Comparison of ENCODE assay signal across 14 cellular contexts in the genomic region with DNA sequence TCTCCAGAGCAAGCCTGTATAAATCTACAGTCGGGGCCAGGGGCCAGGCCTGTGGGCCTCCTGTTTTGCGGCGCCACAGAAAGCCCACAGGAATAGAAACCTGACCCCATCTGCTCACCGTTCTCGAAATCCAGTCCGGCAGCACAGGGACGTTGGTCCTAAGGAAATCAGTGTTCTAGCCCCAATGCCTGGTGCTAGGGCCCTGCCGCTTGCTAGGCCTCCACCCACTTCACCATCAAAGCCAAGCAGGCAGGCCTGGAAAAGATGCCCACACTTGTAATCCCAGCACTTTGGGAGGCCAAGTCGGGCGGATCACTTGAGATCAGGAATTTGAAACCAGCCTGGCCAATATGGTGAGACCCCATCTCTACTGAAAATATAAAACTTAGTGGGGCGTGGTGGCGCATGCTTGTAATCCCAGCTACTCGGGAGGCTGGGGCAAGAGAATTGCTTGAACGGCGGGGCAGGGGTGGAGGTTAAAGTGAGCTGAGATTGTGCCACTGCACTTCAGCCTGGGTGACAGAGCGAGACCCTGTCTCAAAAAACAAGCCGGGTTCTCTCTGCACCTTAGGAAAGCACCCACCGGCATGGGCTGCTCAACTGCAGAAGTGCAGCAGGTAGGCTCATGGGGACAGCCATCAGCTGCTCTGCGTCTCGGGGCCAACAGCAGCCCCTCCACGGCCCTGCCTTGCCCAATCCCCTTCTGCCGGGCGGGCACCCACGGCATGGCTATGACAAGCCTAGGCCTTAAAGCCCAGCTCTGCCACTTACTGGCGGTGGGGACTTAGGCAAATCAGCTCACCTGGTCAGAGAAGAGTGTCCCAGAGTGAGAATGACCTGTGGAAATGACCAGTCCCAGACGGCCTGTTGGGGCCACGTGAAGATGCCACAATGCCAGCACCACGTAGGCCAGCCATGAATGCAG. TPM values are rescaled to one million over a fixed set of nuclear protein-coding genes. Genes with fewer than 3 reads are reported as not detected.
DNase-seq lines count a peak whose midpoint lies in the region; ATAC-seq, FAIRE-seq and TF ChIP-seq lines count a peak whose summit lies in the region.
"Had no signal": no experiment of that assay in that cellular context is flagged by ENCODE, and none has a peak within 500 bp of the region (broad histone marks: within the 10 kb centered on the region; RNA-seq: fewer than 3 reads in every experiment).

No MANE protein-coding gene starts in this region.

- ATAC-seq in right cardiac atrium = no peak
- ATAC-seq in Right ventricle myocardium inferior = no peak
- ATAC-seq: A549, HCT116, HepG2 had no signal

- H3K27ac ChIP-seq in right cardiac atrium (ENCODE audit: low read length) (peak overlapping the region; percentile 39), osteoblast (ENCODE audit: low read depth, low read length) (no peak overlapping the region)
- H3K27ac ChIP-seq: A549 had no signal

- peaks cover 11% of the 10 kb centered on the region for H3K4me1 ChIP-seq in right cardiac atrium (ENCODE audit: control insufficient read depth, insufficient read depth, low read length)
- peaks cover 24% of the 10 kb centered on the region for H3K4me1 ChIP-seq in osteoblast (ENCODE audit: insufficient read depth, low read length)
- H3K4me1 ChIP-seq: A549 had no signal

- H3K9me3 ChIP-seq in right cardiac atrium (ENCODE audit: control insufficient read depth, low read length) (no peaks in the 10 kb centered on the region), osteoblast (ENCODE audit: low read depth, low read length) (no peaks in the 10 kb centered on the region)
- H3K9me3 ChIP-seq: A549 had no signal

- no peak overlapping the region for H3K4me3 Mint-ChIP-seq in chondrocyte (ENCODE audit: unreplicated experiment)

- no peaks in the 10 kb centered on the region for H4K20me1 ChIP-seq in osteoblast (ENCODE audit: insufficient read depth, low read length)

- 94% methylated on average over 28 of the region's 28 CpGs for WGBS in right cardiac atrium

- H3K27me3 ChIP-seq in right cardiac atrium (ENCODE audit: control insufficient read depth, insufficient read depth) = no peaks in the 10 kb centered on the region
- H3K27me3 ChIP-seq in osteoblast (ENCODE audit: insufficient read depth, low read length) = no peaks in the 10 kb centered on the region

- no peak overlapping the region for H3K4me2 ChIP-seq in osteoblast (ENCODE audit: insufficient read depth, low read length)
- H3K4me2 ChIP-seq: A549 had no signal

- DNase-seq in right cardiac atrium (peak in 1 of 3 donors; percentile 40), Right ventricle myocardium inferior (ENCODE audit: missing footprints) (no peak), chondrocyte (ENCODE audit: low spot score) (peak; percentile 72), osteoblast (ENCODE audit: insufficient read length, low spot score, missing footprints) (peak; percentile 17), urothelium cell line (ENCODE audit: low spot score) (no peak), kidney glomerular epithelial cell (lab: John Stamatoyannopoulos, UW) (no peak), KG1 (lab: John Stamatoyannopoulos, UW) (no peak)
- no peak for DNase-seq in activated CD8-positive, alpha-beta memory T cell treated with anti-CD3 and anti-CD28 coated beads, Interleukin-2, amount 50 U/mL, for 48 hours
- DNase-seq: CD4-positive, CD25-positive, alpha-beta regulatory T cell; DMS53; GF-D8 had no signal

- H3K4me1 Mint-ChIP-seq in chondrocyte (ENCODE audit: low read depth) = peaks cover 21% of the 10 kb centered on the region

- no peaks in the 10 kb centered on the region for H3K36me3 ChIP-seq in osteoblast (ENCODE audit: insufficient read depth, low read length)

- FAIRE-seq in urothelium cell line (lab: Jason Lieb, UNC) = peak; percentile 82
- FAIRE-seq: A549, HepG2 had no signal

- no peak for TF ChIP-seq CTCF in chondrocyte (IDR thresholded peaks at IDR 0.05)
- no peak for TF ChIP-seq CTCF in osteoblast (IDR thresholded peaks at IDR 0.05; ENCODE audit: extremely low read depth, low read depth, low read length)

- no peak overlapping the region for H2AFZ ChIP-seq in osteoblast (ENCODE audit: low read length)

- H3K27ac Mint-ChIP-seq in chondrocyte (ENCODE audit: unreplicated experiment) = no peak overlapping the region

- no peaks in the 10 kb centered on the region for H3K79me2 ChIP-seq in osteoblast (ENCODE audit: insufficient read depth, low read length)

- H3K4me3 ChIP-seq in right cardiac atrium (ENCODE audit: low read length) = no peak overlapping the region
- H3K4me3 ChIP-seq in osteoblast (ENCODE audit: insufficient read depth, low read length) = no peak overlapping the region
- H3K4me3 ChIP-seq: A549 had no signal

- H3K9me3 Mint-ChIP-seq in chondrocyte (ENCODE audit: low read depth) = no peaks in the 10 kb centered on the region

- intact Hi-C loops in right cardiac atrium (cut with DNase I) (no loop called here), Right ventricle myocardium inferior (cut with DNase I) (no loop called here)

- H3K27me3 Mint-ChIP-seq in chondrocyte (ENCODE audit: low read depth) = peaks cover 7% of the 10 kb centered on the region

- peaks cover 2% of the 10 kb centered on the region for H3K36me3 Mint-ChIP-seq in chondrocyte (ENCODE audit: low read depth)
- H3K36me3 Mint-ChIP-seq: CD4-positive, CD25-positive, alpha-beta regulatory T cell had no signal

RNA-seq across cellular contexts. Expression of a gene that starts 47.4 kb away (rescaled TPM):
- total RNA-seq in right cardiac atrium (100 to 1,000 TPM; 144 to 388 (median 269) TPM), Right ventricle myocardium inferior (244 TPM), chondrocyte (0.05 to 0.08 TPM (median 0.07 TPM) in 3 replicates), osteoblast (0.29 and 0.72 TPM in 2 replicates)
- 181 TPM for polyA plus RNA-seq in right cardiac atrium
- polyA plus RNA-seq: CD4-positive, CD25-positive, alpha-beta regulatory T cell had no signal

Comparison
In these comparisons a context has a peak if more than half of its experiments do, and no peak if none do; other contexts are left out.
1. DNase-seq: peak in chondrocyte (single experiment) and osteoblast (single experiment); none in Right ventricle myocardium inferior (single experiment), urothelium cell line (single experiment), kidney glomerular epithelial cell (single experiment), activated CD8-positive, alpha-beta memory T cell treated with anti-CD3 and anti-CD28 coated beads, Interleukin-2, amount 50 U/mL, for 48 hours (single experiment) and KG1 (single experiment).
2. RNA of a gene that starts 47.4 kb away (total RNA-seq): 144 to 388 TPM in right cardiac atrium and 244 TPM in Right ventricle myocardium inferior (single experiment); 0.29 to 0.72 TPM in osteoblast and 0.05 to 0.08 TPM in chondrocyte; every median in the first group is over 10 times any median in the second.